Comparison of ENCODE assay signal across 20 cellular contexts in genomic region chr11:10678106-10678505, GRCh38. TPM values are rescaled to one million over a fixed set of nuclear protein-coding genes. Genes with fewer than 3 reads are reported as not detected.
DNase-seq lines count a peak whose midpoint lies in the region; ATAC-seq and TF ChIP-seq lines count a peak whose summit lies in the region.
"Had no signal": no experiment of that assay in that cellular context is flagged by ENCODE, and none has a peak within 500 bp of the region (broad histone marks: within the 10 kb centered on the region; RNA-seq: fewer than 3 reads in every experiment).

No MANE protein-coding gene starts in this region.

- no peak for TF ChIP-seq EP300 in esophagus muscularis mucosa (IDR thresholded peaks at IDR 0.05)

- intact Hi-C loops in esophagus muscularis mucosa (cut with DNase I) = no loop called here

- TF ChIP-seq POLR2A in esophagus muscularis mucosa (IDR thresholded peaks at IDR 0.05; ENCODE audit: low read depth) = no peak

- DNase-seq in NCI-H2171 treated with DMSO at 0.1 percent for 48 hours (lab: John Stamatoyannopoulos, UW) = peak; percentile 13
- DNase-seq in NCI-H2171 (lab: John Stamatoyannopoulos, UW) = no peak
- peak; percentile 2 for DNase-seq in DMS114 treated with DMSO at 0.1 percent for 48 hours (lab: John Stamatoyannopoulos, UW; ENCODE audit: unreplicated experiment)
- peak; percentile 21 to 53 for DNase-seq in NCI-H526 (lab: John Stamatoyannopoulos, UW)
- no peak for DNase-seq in esophagus muscularis mucosa (ENCODE audit: extremely low spot score)
- DNase-seq in MV-4-11 (lab: John Stamatoyannopoulos, UW) = no peak
- DNase-seq: Calu3; CD8-positive, alpha-beta T cell; DMS79; GOT3; KBM-7; NCI-H1048; NCI-H146; NCI-H510A treated with DMSO at 0.1 percent for 48 hours had no signal

- peaks cover 0 to 9% (median 0%) of the 10 kb centered on the region in 4 donors for H3K36me3 ChIP-seq in esophagus muscularis mucosa
- H3K36me3 ChIP-seq: BLaER1 treated with 17β-estradiol and CSF1 and Interleukin-3, amounts not matched to agents 10 nM and 100 nM; SJSA1 had no signal

- peak overlapping the region; percentile 57 to 86 (median 82) for H3K27ac ChIP-seq in esophagus muscularis mucosa (replicated peaks in 1 of 4)
- H3K27ac ChIP-seq: A549; BLaER1 treated with 17β-estradiol and CSF1 and Interleukin-3, amounts not matched to agents 10 nM and 100 nM; SJSA1 had no signal

- no peak for TF ChIP-seq CTCF in esophagus muscularis mucosa (IDR thresholded peaks at IDR 0.05)

- H3K4me3 ChIP-seq in esophagus muscularis mucosa = no peak overlapping the region
- H3K4me3 ChIP-seq: A549; BLaER1 treated with 17β-estradiol and CSF1 and Interleukin-3, amounts not matched to agents 10 nM and 100 nM; SJSA1 had no signal

- ATAC-seq in HG02973 (IDR thresholded peaks at IDR 0.05; ENCODE audit: unreplicated experiment) = no peak
- no peak for ATAC-seq in HG03039 (IDR thresholded peaks at IDR 0.05; ENCODE audit: unreplicated experiment)
- ATAC-seq: A549; CD8-positive, alpha-beta T cell had no signal

- H3K27me3 ChIP-seq in esophagus muscularis mucosa = no peaks in the 10 kb centered on the region
- H3K27me3 ChIP-seq: BLaER1 treated with 17β-estradiol and CSF1 and Interleukin-3, amounts not matched to agents 10 nM and 100 nM; SJSA1 had no signal

- H3K9me3 ChIP-seq in esophagus muscularis mucosa = no peaks in the 10 kb centered on the region
- H3K9me3 ChIP-seq: A549; BLaER1 treated with 17β-estradiol and CSF1 and Interleukin-3, amounts not matched to agents 10 nM and 100 nM; SJSA1 had no signal

- 93% methylated on average over 5 of the region's 5 CpGs for WGBS in esophagus muscularis mucosa

- H3K4me1 ChIP-seq in esophagus muscularis mucosa = peaks cover 16 to 100% (median 91%) of the 10 kb centered on the region in 4 donors

RNA-seq across cellular contexts. Expression of gene IRAG1, which starts 15.4 kb away (rescaled TPM):
- total RNA-seq in esophagus muscularis mucosa = 100 to 1,000 TPM; 205 to 338 (median 276) TPM
- total RNA-seq: Calu3; CD8-positive, alpha-beta T cell; T-helper 2 cell treated with Interferon-gamma antibody and Interleukin-4, amounts not matched to agents 100 ng/mL and 5 ng/mL, for 36 hours had no signal

Comparison
In these comparisons a context has a peak if more than half of its experiments do, and no peak if none do; other contexts are left out.
1. DNase-seq: peak in NCI-H2171 treated with DMSO at 0.1 percent for 48 hours (single experiment), DMS114 treated with DMSO at 0.1 percent for 48 hours (single experiment) and NCI-H526 (2 of 2); none in NCI-H2171 (single experiment), esophagus muscularis mucosa (single experiment) and MV-4-11 (single experiment).